ENCODE assay signal across 15 cellular contexts in the genomic region with DNA sequence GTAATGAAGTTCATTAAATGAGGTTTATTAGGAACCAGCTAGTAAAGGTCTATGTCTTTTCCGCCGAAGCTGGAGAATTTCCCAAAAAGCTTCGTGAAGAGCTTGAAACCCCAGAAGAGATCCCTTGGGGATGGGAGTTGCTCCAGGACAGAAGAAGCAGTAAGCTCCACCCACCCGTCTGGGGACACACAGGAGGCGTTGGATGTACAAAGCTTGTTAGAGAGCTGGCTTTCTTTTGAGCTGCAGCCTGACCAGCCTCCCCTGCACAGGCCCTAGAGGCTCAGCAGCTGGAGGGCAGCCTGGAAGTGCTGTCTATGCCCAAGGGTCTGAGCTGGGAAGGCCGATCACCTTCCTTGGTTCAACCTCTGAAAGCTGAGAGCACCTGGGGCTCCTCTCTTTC.
DNase-seq lines count a peak whose midpoint lies in the region; ATAC-seq and TF ChIP-seq lines count a peak whose summit lies in the region.
"Had no signal": no experiment of that assay in that cellular context is flagged by ENCODE, and none has a peak within 500 bp of the region (broad histone marks: within the 10 kb centered on the region; RNA-seq: fewer than 3 reads in every experiment).

No MANE protein-coding gene starts in this region.

- no peak overlapping the region for H2BK120ac ChIP-seq in neuronal stem cell (ENCODE audit: low read depth, low read length)

- TF ChIP-seq CTCF in natural killer cell (IDR thresholded peaks at IDR 0.05), result no peak

- H3K23ac ChIP-seq in neuronal stem cell (ENCODE audit: low read depth, low read length, poor library complexity), result no peak overlapping the region

- no peak overlapping the region for H3K9ac ChIP-seq in neuronal stem cell (ENCODE audit: low read depth, low read length, poor library complexity)
- H3K9ac ChIP-seq: GM23248 had no signal

- no peak overlapping the region for H3K4me3 ChIP-seq in neuronal stem cell (ENCODE audit: low read length in 2 of 2)
- H3K4me3 ChIP-seq: GM12878, GM23248, HAP-1 had no signal

- DNase-seq in natural killer cell (peak; percentile 5), NCI-H82 treated with DMSO at 0.1 percent for 48 hours (lab: John Stamatoyannopoulos, UW; ENCODE audit: unreplicated experiment) (peak; percentile 56), neuronal stem cell (ENCODE audit: low spot score) (no peak), dermis blood vessel endothelial cell (no peak)
- DNase-seq in natural killer cell treated with Interleukin-12 subunit alpha and Interleukin-12 subunit beta and Interleukin-15 and Interleukin-18, amount 100 ng/mL, for 72 hours (ENCODE audit: low spot score), result no peak
- DNase-seq: ACHN; BE2C; C1 segment of cervical spinal cord; CD4-positive, alpha-beta T cell; DMS79 treated with DMSO at 0.1 percent for 48 hours; GM23248 had no signal

- H3K4ac ChIP-seq in neuronal stem cell (ENCODE audit: low read length), result no peak overlapping the region

- peak overlapping the region; percentile 4 for H2BK12ac ChIP-seq in neuronal stem cell (ENCODE audit: low read length)

- no peak for ATAC-seq in natural killer cell
- no peak for ATAC-seq in natural killer cell treated with Interleukin-12 subunit alpha and Interleukin-12 subunit beta and Interleukin-15 and Interleukin-18, amount 100 ng/mL, for 72 hours
- no peak for ATAC-seq in HG03442 (IDR thresholded peaks at IDR 0.05; ENCODE audit: unreplicated experiment)
- no peak for ATAC-seq in GM19397 (IDR thresholded peaks at IDR 0.05; ENCODE audit: unreplicated experiment)
- ATAC-seq: GM12878 had no signal

- H3K27ac Mint-ChIP-seq in natural killer cell, result no peak overlapping the region
- H3K27ac Mint-ChIP-seq in natural killer cell treated with Interleukin-12 subunit alpha and Interleukin-12 subunit beta and Interleukin-15 and Interleukin-18, amount 100 ng/mL, for 72 hours, result no peak overlapping the region
- H3K27ac Mint-ChIP-seq: CD4-positive, alpha-beta T cell had no signal

- H3K27me3 ChIP-seq in neuronal stem cell (ENCODE audit: control insufficient read depth in 3 of 3, insufficient read depth in 3 of 3, low read depth in 1 of 3, low read length in 3 of 3), result peaks cover 0 to 6% (median 0%) of the 10 kb centered on the region in 3 experiments
- H3K27me3 ChIP-seq: BE2C had no signal

- H3K18ac ChIP-seq in neuronal stem cell (ENCODE audit: low read length), result peak overlapping the region; percentile 82

- H2AFZ ChIP-seq in neuronal stem cell (ENCODE audit: low read length), result no peak overlapping the region
- H2AFZ ChIP-seq: GM23248 had no signal

- H3K4me3 Mint-ChIP-seq in natural killer cell, result no peak overlapping the region
- H3K4me3 Mint-ChIP-seq in natural killer cell treated with Interleukin-12 subunit alpha and Interleukin-12 subunit beta and Interleukin-15 and Interleukin-18, amount 100 ng/mL, for 72 hours, result no peak overlapping the region
- H3K4me3 Mint-ChIP-seq: CD4-positive, alpha-beta T cell had no signal

- H3K14ac ChIP-seq in neuronal stem cell (ENCODE audit: low read length), result no peak overlapping the region

- peak overlapping the region; percentile 78 for H2AK5ac ChIP-seq in neuronal stem cell (ENCODE audit: low read depth, low read length)

- H3K36me3 Mint-ChIP-seq in natural killer cell, result no peaks in the 10 kb centered on the region
- no peaks in the 10 kb centered on the region for H3K36me3 Mint-ChIP-seq in natural killer cell treated with Interleukin-12 subunit alpha and Interleukin-12 subunit beta and Interleukin-15 and Interleukin-18, amount 100 ng/mL, for 72 hours

- peaks cover 0 to 6% of the 10 kb centered on the region in 2 donors for H3K4me1 Mint-ChIP-seq in natural killer cell
- no peaks in the 10 kb centered on the region for H3K4me1 Mint-ChIP-seq in natural killer cell treated with Interleukin-12 subunit alpha and Interleukin-12 subunit beta and Interleukin-15 and Interleukin-18, amount 100 ng/mL, for 72 hours (ENCODE audit: low read depth in 2 of 2)

- no CpG with 5 or more reads among the region's 6 CpGs for WGBS in neuronal stem cell (ENCODE audit: extremely low coverage in 2 of 2, insufficient read length in 2 of 2, insufficient replicate concordance in 1 of 2), 2 donors

- no peaks in the 10 kb centered on the region for H3K79me1 ChIP-seq in neuronal stem cell (ENCODE audit: low read depth, low read length)

- no peak overlapping the region for H3K4me2 ChIP-seq in neuronal stem cell (ENCODE audit: insufficient read depth, low read length, poor library complexity, severe bottlenecking)

- H2BK15ac ChIP-seq in neuronal stem cell (ENCODE audit: low read length), result no peak overlapping the region

- no peak overlapping the region for H2BK5ac ChIP-seq in neuronal stem cell (ENCODE audit: low read length)

- peaks cover 12 to 15% of the 10 kb centered on the region in 2 donors for H3K4me1 ChIP-seq in neuronal stem cell (ENCODE audit: control insufficient read depth in 2 of 2, insufficient read depth in 1 of 2, low read depth in 1 of 2, low read length in 2 of 2)
- H3K4me1 ChIP-seq: BE2C, HAP-1 had no signal

- intact Hi-C loops in natural killer cell (cut with micrococcal nuclease), result no loop called here

- no peak overlapping the region for H3K27ac ChIP-seq in neuronal stem cell (replicated peaks; ENCODE audit: low read length)
- H3K27ac ChIP-seq: GM23248 had no signal

- H3K36me3 ChIP-seq in neuronal stem cell (replicated peaks in 1 of 2; ENCODE audit: control insufficient read depth in 2 of 2, insufficient read depth in 2 of 2, low read length in 2 of 2), result no peaks in the 10 kb centered on the region
- H3K36me3 ChIP-seq: BE2C, HAP-1 had no signal

- H4K8ac ChIP-seq in neuronal stem cell (ENCODE audit: low read depth, low read length), result no peak overlapping the region

- no peaks in the 10 kb centered on the region for H3K9me3 Mint-ChIP-seq in natural killer cell
- no peaks in the 10 kb centered on the region for H3K9me3 Mint-ChIP-seq in natural killer cell treated with Interleukin-12 subunit alpha and Interleukin-12 subunit beta and Interleukin-15 and Interleukin-18, amount 100 ng/mL, for 72 hours

- H3K9me3 ChIP-seq in neuronal stem cell (replicated peaks in 1 of 2; ENCODE audit: control insufficient read depth in 2 of 2, insufficient read depth in 1 of 2, low read depth in 1 of 2, low read length in 2 of 2), result peaks cover 0 to 3% of the 10 kb centered on the region in 2 donors
- H3K9me3 ChIP-seq: BE2C, HAP-1 had no signal

- H4K91ac ChIP-seq in neuronal stem cell (ENCODE audit: low read depth, low read length, poor library complexity), result no peak overlapping the region

- H3K27me3 Mint-ChIP-seq in natural killer cell (ENCODE audit: low read depth in 2 of 2), result peaks cover 6 to 24% of the 10 kb centered on the region in 2 donors
- peaks cover 0 to 5% of the 10 kb centered on the region in 2 donors for H3K27me3 Mint-ChIP-seq in natural killer cell treated with Interleukin-12 subunit alpha and Interleukin-12 subunit beta and Interleukin-15 and Interleukin-18, amount 100 ng/mL, for 72 hours

Comparison
In these comparisons a context has a peak if more than half of its experiments do, and no peak if none do; other contexts are left out.
1. DNase-seq: peak in natural killer cell (single experiment) and NCI-H82 treated with DMSO at 0.1 percent for 48 hours (single experiment); none in natural killer cell treated with Interleukin-12 subunit alpha and Interleukin-12 subunit beta and Interleukin-15 and Interleukin-18, amount 100 ng/mL, for 72 hours (single experiment), neuronal stem cell (single experiment) and dermis blood vessel endothelial cell (single experiment).